ENCODE assay signal across 8 cellular contexts in the genomic region with DNA sequence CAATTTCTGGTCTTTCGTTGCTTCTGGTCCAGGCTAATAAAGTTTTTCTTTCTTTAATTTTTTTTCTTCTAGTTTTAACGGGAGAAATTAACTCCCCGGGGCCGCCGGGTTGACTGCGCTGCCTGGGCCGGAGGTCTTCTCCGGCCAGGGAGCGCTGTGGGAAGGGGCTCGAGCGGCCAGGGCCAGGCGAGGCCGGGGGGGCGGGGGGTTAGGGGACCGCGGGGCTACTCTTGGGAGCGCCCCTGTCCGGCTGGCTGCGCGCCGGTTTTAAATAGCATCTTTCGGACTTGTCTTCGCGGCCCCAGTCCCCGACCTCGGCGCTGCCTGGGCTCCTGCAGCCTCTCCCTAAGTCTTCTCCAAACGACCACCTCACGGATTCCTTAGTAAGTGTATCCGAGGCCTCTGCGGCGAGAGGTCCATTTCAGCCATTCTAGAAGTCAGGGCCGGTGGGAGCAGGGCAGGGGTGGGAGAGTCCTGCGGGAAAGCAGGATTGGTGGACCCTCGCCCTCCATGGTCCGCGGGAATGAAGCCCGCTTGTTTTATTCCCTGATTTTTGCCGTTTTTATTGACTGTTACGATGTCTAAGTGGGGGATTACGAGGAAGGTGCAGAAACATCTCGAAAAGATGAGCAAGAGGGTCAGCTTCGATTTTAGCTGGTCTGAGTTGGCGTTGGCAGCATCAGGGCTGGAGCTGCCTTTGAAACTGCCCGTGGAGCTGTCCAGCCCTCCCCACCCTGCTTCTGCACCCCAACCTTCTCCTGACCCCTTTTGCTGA. TPM values are rescaled to one million over a fixed set of nuclear protein-coding genes. Genes with fewer than 3 reads are reported as not detected.
DNase-seq lines count a peak whose midpoint lies in the region; ATAC-seq and TF ChIP-seq lines count a peak whose summit lies in the region.

No MANE protein-coding gene starts in this region.

- CTCF ChIA-PET in activated CD8-positive, alpha-beta T cell treated with anti-CD3 and anti-CD28 coated beads for 36 hours (lab: Charles Lee) = interaction anchor here (1.4 kb wide), 1 partner anchor 34 kb away, joined by 5 read pairs; a partner anchor contains a TSS

- peaks cover 38% of the 10 kb centered on the region for H3K4me1 Mint-ChIP-seq in activated CD8-positive, alpha-beta T cell treated with anti-CD3 and anti-CD28 coated beads for 36 hours (ENCODE audit: low read depth)

- H3K9ac ChIP-seq in MM.1S (ENCODE audit: low read length) = peak overlapping the region; percentile 73
- peak overlapping the region; percentile 55 for H3K9ac ChIP-seq in muscle layer of colon (ENCODE audit: low read length)

- no peak for TF ChIP-seq CTCF in MM.1S (IDR thresholded peaks at IDR 0.05; ENCODE audit: low read length)
- no peak for TF ChIP-seq CTCF in activated CD8-positive, alpha-beta T cell treated with anti-CD3 and anti-CD28 coated beads for 36 hours (IDR thresholded peaks at IDR 0.05)
- TF ChIP-seq CTCF in thyroid gland (IDR thresholded peaks at IDR 0.05) = no peak

- peaks cover 24% of the 10 kb centered on the region for H3K79me2 ChIP-seq in MM.1S (ENCODE audit: low read length)

- peaks cover 4% of the 10 kb centered on the region for H3K27me3 Mint-ChIP-seq in activated CD8-positive, alpha-beta T cell treated with anti-CD3 and anti-CD28 coated beads for 36 hours

- H3K4me3 ChIP-seq in MM.1S (ENCODE audit: low read length) = peak overlapping the region; percentile 86
- H3K4me3 ChIP-seq in muscle layer of colon (ENCODE audit: low read depth in 1 of 2, low read length in 2 of 2) = peak overlapping the region; percentile 60 to 93
- H3K4me3 ChIP-seq in thyroid gland (replicated peaks in 1 of 3) = peak overlapping the region; percentile 81 to 97 (median 86)

- H3K9me2 ChIP-seq in MM.1S (replicated peaks; ENCODE audit: insufficient read depth, low read length) = no peaks in the 10 kb centered on the region

- TF ChIP-seq POLR2A in thyroid gland (IDR thresholded peaks at IDR 0.05) = no peak

- no peaks in the 10 kb centered on the region for H3K27me3 ChIP-seq in MM.1S (replicated peaks; ENCODE audit: insufficient read depth, low read length)
- no peaks in the 10 kb centered on the region for H3K27me3 ChIP-seq in muscle layer of colon (ENCODE audit: control insufficient read depth in 1 of 2, insufficient read depth in 2 of 2, low read length in 2 of 2)
- H3K27me3 ChIP-seq in thyroid gland = no peaks in the 10 kb centered on the region

- H4K20me1 ChIP-seq in MM.1S (ENCODE audit: insufficient read depth, low read length) = no peaks in the 10 kb centered on the region

- H3K9me3 ChIP-seq in MM.1S (replicated peaks; ENCODE audit: insufficient read depth, low read length) (no peaks in the 10 kb centered on the region), muscle layer of colon (ENCODE audit: low read length) (no peaks in the 10 kb centered on the region), thyroid gland (no peaks in the 10 kb centered on the region)

- peak overlapping the region; percentile 88 for H3K27ac Mint-ChIP-seq in activated CD8-positive, alpha-beta T cell treated with anti-CD3 and anti-CD28 coated beads for 36 hours

- H3K36me3 ChIP-seq in MM.1S (replicated peaks; ENCODE audit: insufficient read depth, low read length) (no peaks in the 10 kb centered on the region), muscle layer of colon (ENCODE audit: insufficient read depth, low read length) (no peaks in the 10 kb centered on the region), thyroid gland (no peaks in the 10 kb centered on the region)

- H3K36me3 Mint-ChIP-seq in activated CD8-positive, alpha-beta T cell treated with anti-CD3 and anti-CD28 coated beads for 36 hours (ENCODE audit: low read depth) = peaks cover 28% of the 10 kb centered on the region

- H3K27ac ChIP-seq in MM.1S (ENCODE audit: low read length) (peak overlapping the region; percentile 85; the same call in 1 of the 2 replicates), muscle layer of colon (ENCODE audit: low read depth, low read length) (peak overlapping the region; percentile 68), thyroid gland (peak overlapping the region; percentile 72 to 87 (median 78))

- H3K4me1 ChIP-seq in MM.1S (ENCODE audit: low read length) (no peaks in the 10 kb centered on the region), muscle layer of colon (ENCODE audit: insufficient read depth, low read length) (peaks cover 10% of the 10 kb centered on the region), thyroid gland (peaks cover 4 to 11% of the 10 kb centered on the region in 2 donors)

- H3F3A ChIP-seq in MM.1S (ENCODE audit: insufficient read depth, low read length) = no peaks in the 10 kb centered on the region

- 0 to 1% methylated on average over 25 to 45 of the region's 45 CpGs for WGBS in thyroid gland, 2 donors

- peak overlapping the region; percentile 95 for H3K4me2 ChIP-seq in MM.1S (ENCODE audit: low read depth, low read length)

- H2AFZ ChIP-seq in MM.1S (ENCODE audit: low read length) = peak overlapping the region; percentile 92

- no peaks in the 10 kb centered on the region for H3K9me3 Mint-ChIP-seq in activated CD8-positive, alpha-beta T cell treated with anti-CD3 and anti-CD28 coated beads for 36 hours

- POLR2A ChIA-PET in activated CD8-positive, alpha-beta T cell treated with anti-CD3 and anti-CD28 coated beads for 36 hours (lab: Charles Lee) = interaction anchor here (0.6 to 1.6 kb wide), 4 partner anchors 26 to 49 kb away, joined by 3 to 17 read pairs (median 5); a partner anchor contains a TSS

- peak; percentile 24 for DNase-seq in activated naive CD4-positive, alpha-beta T cell treated with Interleukin-2 at 50 U/mL for 16 hours
- DNase-seq in activated naive CD4-positive, alpha-beta T cell (lab: John Stamatoyannopoulos, UW) = no peak
- DNase-seq in MM.1S (no peak), thyroid gland (peak; percentile 27 to 37)
- DNase-seq in activated CD8-positive, alpha-beta T cell treated with anti-CD3 and anti-CD28 coated beads for 36 hours = peak; percentile 32

- intact Hi-C loops in activated CD8-positive, alpha-beta T cell treated with anti-CD3 and anti-CD28 coated beads for 36 hours (cut with micrococcal nuclease) = loop anchor here (1.0 kb wide), 1 partner anchor 34 kb away; a partner anchor contains a TSS
- intact Hi-C loops in thyroid gland (cut with DNase I) = no loop called here

- peak overlapping the region; percentile 94 for H3K4me3 Mint-ChIP-seq in activated CD8-positive, alpha-beta T cell treated with anti-CD3 and anti-CD28 coated beads for 36 hours

- peak; percentile 27 for ATAC-seq in HG02571 (IDR thresholded peaks at IDR 0.05; ENCODE audit: unreplicated experiment)
- ATAC-seq in activated CD8-positive, alpha-beta T cell treated with anti-CD3 and anti-CD28 coated beads for 36 hours = peak; percentile 8
- peak; percentile 9 for ATAC-seq in esophagus mucosa

RNA-seq across cellular contexts. Expression of gene PHF14, which starts 0.5 kb away (rescaled TPM):
- 10 to 100 TPM; 36.7 to 38.7 TPM for total RNA-seq in activated CD8-positive, alpha-beta T cell treated with anti-CD3 and anti-CD28 coated beads for 36 hours
- total RNA-seq in esophagus mucosa (23.1 TPM), thyroid gland (10 to 100 TPM; 30.9 to 46.3 (median 36.8) TPM)

Comparison
In these comparisons a context has a peak if more than half of its experiments do, and no peak if none do; other contexts are left out.
1. DNase-seq: peak in activated naive CD4-positive, alpha-beta T cell treated with Interleukin-2 at 50 U/mL for 16 hours (single experiment), activated CD8-positive, alpha-beta T cell treated with anti-CD3 and anti-CD28 coated beads for 36 hours (single experiment) and thyroid gland (2 of 2); none in activated naive CD4-positive, alpha-beta T cell (0 of 4) and MM.1S (single experiment).
2. Peak in every context shown above with its lines, with median percentiles within 50 percentile points of each other: ATAC-seq, H3K27ac ChIP-seq and H3K4me3 ChIP-seq.